In the genomic region with DNA sequence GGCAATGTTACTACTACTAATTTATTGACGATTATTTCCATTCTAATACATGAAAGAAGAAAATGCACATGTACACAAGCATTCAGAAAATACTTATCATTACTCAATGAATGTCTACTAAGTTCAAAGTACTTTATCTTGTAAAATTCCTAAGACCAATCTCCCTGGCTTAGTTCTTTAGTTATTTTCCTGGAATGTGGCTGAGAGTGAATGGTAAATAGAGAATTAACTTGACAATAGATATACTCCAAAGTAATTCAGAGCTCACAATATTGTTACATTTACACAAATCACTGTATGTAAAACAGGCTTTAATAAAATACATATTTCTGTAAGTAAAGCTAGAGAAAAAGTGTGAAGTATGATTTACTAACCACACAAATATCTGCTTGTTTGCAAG, we compare ENCODE assay signal across 19 cellular contexts.
DNase-seq lines count a peak whose midpoint lies in the region; ATAC-seq, FAIRE-seq and TF ChIP-seq lines count a peak whose summit lies in the region.
"Had no signal": no experiment of that assay in that cellular context is flagged by ENCODE, and none has a peak within 500 bp of the region (broad histone marks: within the 10 kb centered on the region; RNA-seq: fewer than 3 reads in every experiment).

No MANE protein-coding gene starts in this region.

- BruUV-seq in K562 (replicated peaks; lab: Mats Ljungman, UMichigan): TSS peak; percentile 7

- H3K4me2 ChIP-seq in K562 (ENCODE audit: insufficient read depth, low read length): no peak overlapping the region
- H3K4me2 ChIP-seq: BLaER1, KMS-11 had no signal

- TF ChIP-seq POLR2A in K562 (conservative IDR thresholded peaks at IDR 0.05): no peak

- no peak for TF ChIP-seq RAD21 in K562 (CRISPR knock-in tag; conservative IDR thresholded peaks at IDR 0.05 in 1 of 2, IDR thresholded peaks at IDR 0.05 in 1 of 2)

- no peak for TF ChIP-seq CTCF in K562 (IDR thresholded peaks at IDR 0.05 in 2 of 3, conservative IDR thresholded peaks at IDR 0.05 in 1 of 3; ENCODE audit: insufficient read depth in 2 of 3, low read depth in 1 of 3, low read length in 3 of 3)

- no peak for DNase-seq in GM19239 (ENCODE audit: insufficient read length, low spot score)
- no peak for DNase-seq in K562 (ENCODE audit: extremely low read depth in 1 of 4, low spot score in 3 of 4)
- no peak for DNase-seq in retina
- DNase-seq in stimulated activated naive CD4-positive, alpha-beta T cell (lab: John Stamatoyannopoulos, UW): no peak
- DNase-seq in stimulated activated naive CD8-positive, alpha-beta T cell treated with anti-CD3 and anti-CD28 coated beads, Interleukin-15, amount 100 ng/mL, for 72 hours: no peak
- DNase-seq: 8988T; CD4-positive, CD25-positive, alpha-beta regulatory T cell; CD8-positive, alpha-beta memory T cell; COR-L47; GM23248 had no signal

- no peak for TF ChIP-seq EP300 in K562 (IDR thresholded peaks at IDR 0.05; ENCODE audit: low read length)

- H4K20me1 ChIP-seq in K562 (replicated peaks; ENCODE audit: control insufficient read depth, insufficient read depth, low read length): no peaks in the 10 kb centered on the region; the same call in 1 of the 2 replicates
- H4K20me1 ChIP-seq: BLaER1 had no signal

- H3K27me3 Mint-ChIP-seq in stimulated activated naive CD8-positive, alpha-beta T cell treated with anti-CD3 and anti-CD28 coated beads, Interleukin-15, amount 100 ng/mL, for 72 hours: no peaks in the 10 kb centered on the region
- H3K27me3 Mint-ChIP-seq: CD4-positive, CD25-positive, alpha-beta regulatory T cell; CD8-positive, alpha-beta memory T cell had no signal

- H3K9ac ChIP-seq in HUES6 (ENCODE audit: low read length): no peak overlapping the region
- no peak overlapping the region for H3K9ac ChIP-seq in K562 (ENCODE audit: insufficient read depth in 1 of 2, low read depth in 2 of 2, low read length in 2 of 2)
- 0 out of 2 replicates have a peak overlapping the region, but pooled peaks have one; percentile 2 for H3K9ac ChIP-seq in iPS-20b (ENCODE audit: low read depth, low read length)
- H3K9ac ChIP-seq: BLaER1, GM23248, KMS-11 had no signal

- in situ Hi-C loops in K562 (cut with MboI): no loop called here

- POLR2A ChIA-PET in K562 (lab: Yijun Ruan, JAX): interaction anchor here (0.7 to 1.2 kb wide), 3 partner anchors 8 to 14 kb away, joined by 3 to 4 read pairs (median 4); no protein-coding TSS in a partner anchor

- H3K27me3 ChIP-seq in HUES6 (ENCODE audit: control insufficient read depth, insufficient read depth, low read length) (no peaks in the 10 kb centered on the region), K562 (ENCODE audit: control insufficient read depth in 2 of 2, insufficient read depth in 2 of 2, low read length in 2 of 2) (no peaks in the 10 kb centered on the region), iPS-20b (ENCODE audit: insufficient read depth, low read length) (no peaks in the 10 kb centered on the region)
- H3K27me3 ChIP-seq: BLaER1 had no signal

- no peaks in the 10 kb centered on the region for H3K9me3 Mint-ChIP-seq in stimulated activated naive CD8-positive, alpha-beta T cell treated with anti-CD3 and anti-CD28 coated beads, Interleukin-15, amount 100 ng/mL, for 72 hours
- H3K9me3 Mint-ChIP-seq: CD4-positive, CD25-positive, alpha-beta regulatory T cell; CD8-positive, alpha-beta memory T cell had no signal

- ATAC-seq in K562 (no peak), HG02981 (IDR thresholded peaks at IDR 0.05; ENCODE audit: unreplicated experiment) (no peak)
- ATAC-seq in stimulated activated naive CD8-positive, alpha-beta T cell treated with anti-CD3 and anti-CD28 coated beads, Interleukin-15, amount 100 ng/mL, for 72 hours: no peak

- H2AFZ ChIP-seq in K562 (ENCODE audit: low read depth, low read length): no peak overlapping the region
- H2AFZ ChIP-seq: GM23248 had no signal

- H3K27ac Mint-ChIP-seq in stimulated activated naive CD8-positive, alpha-beta T cell treated with anti-CD3 and anti-CD28 coated beads, Interleukin-15, amount 100 ng/mL, for 72 hours: no peak overlapping the region

- FAIRE-seq in GM19239 (lab: Jason Lieb, UNC) (peak; percentile 21), K562 (lab: Jason Lieb, UNC) (no peak)
- FAIRE-seq: G401.6, GM12891, HTR-8/SVneo had no signal

- H3K4me1 ChIP-seq in HUES6 (ENCODE audit: control insufficient read depth, insufficient read depth, low read length) (peaks cover 3% of the 10 kb centered on the region; the same call in 1 of the 2 replicates), K562 (replicated peaks in 1 of 2; ENCODE audit: control insufficient read depth in 2 of 2, insufficient read depth in 2 of 2, low read length in 2 of 2) (no peaks in the 10 kb centered on the region), iPS-20b (ENCODE audit: insufficient read depth, low read length) (peaks cover 12% of the 10 kb centered on the region; the same call in 1 of the 2 replicates)
- H3K4me1 ChIP-seq: BLaER1 had no signal

- peaks cover 94% of the 10 kb centered on the region for H3K36me3 ChIP-seq in HUES6 (ENCODE audit: control insufficient read depth, insufficient read depth, low read length)
- peaks cover 89% of the 10 kb centered on the region for H3K36me3 ChIP-seq in K562 (ENCODE audit: control insufficient read depth, insufficient read depth, low read length)
- H3K36me3 ChIP-seq in iPS-20b (ENCODE audit: insufficient read depth, low read depth, low read length): peaks cover 93% of the 10 kb centered on the region

- no peak overlapping the region for H3K4me3 ChIP-seq in HUES6 (ENCODE audit: low read depth, low read length)
- no peak overlapping the region for H3K4me3 ChIP-seq in K562
- H3K4me3 ChIP-seq in iPS-20b (ENCODE audit: low read length): no peak overlapping the region
- H3K4me3 ChIP-seq: BLaER1, GM23248, HAP-1 had no signal

- H3K4me3 Mint-ChIP-seq in stimulated activated naive CD8-positive, alpha-beta T cell treated with anti-CD3 and anti-CD28 coated beads, Interleukin-15, amount 100 ng/mL, for 72 hours: no peak overlapping the region
- H3K4me3 Mint-ChIP-seq: CD4-positive, CD25-positive, alpha-beta regulatory T cell; CD8-positive, alpha-beta memory T cell had no signal

- no peaks in the 10 kb centered on the region for H3K79me2 ChIP-seq in K562 (ENCODE audit: control insufficient read depth, insufficient read depth, low read length)

- no peaks in the 10 kb centered on the region for H3K9me1 ChIP-seq in K562 (ENCODE audit: control insufficient read depth, insufficient read depth, low read length)

- intact Hi-C loops in K562 (cut with micrococcal nuclease): no loop called here

- H3K9me3 ChIP-seq in HUES6 (ENCODE audit: control insufficient read depth, insufficient read depth, low read depth, low read length): no peaks in the 10 kb centered on the region
- H3K9me3 ChIP-seq in K562 (replicated peaks; ENCODE audit: control insufficient read depth, insufficient read depth, low read depth, low read length): no peaks in the 10 kb centered on the region
- H3K9me3 ChIP-seq in iPS-20b (ENCODE audit: insufficient read depth, low read depth, low read length): no peaks in the 10 kb centered on the region
- H3K9me3 ChIP-seq: BLaER1, HAP-1 had no signal

- H3K27ac ChIP-seq in HUES6 (ENCODE audit: low read depth, low read length) (peak overlapping the region; percentile 64), K562 (ENCODE audit: extremely low read depth, low read depth, low read length) (no peak overlapping the region), iPS-20b (ENCODE audit: low read length) (peak overlapping the region; percentile 56)
- H3K27ac ChIP-seq: BLaER1, GM23248, KMS-11 had no signal

- no peaks in the 10 kb centered on the region for H3K4me1 Mint-ChIP-seq in stimulated activated naive CD8-positive, alpha-beta T cell treated with anti-CD3 and anti-CD28 coated beads, Interleukin-15, amount 100 ng/mL, for 72 hours

- 100% methylated on average over 1 of the region's 1 CpG for WGBS in K562 (ENCODE audit: insufficient coverage, low coverage, missing lambda C conversion rate)

- CTCF ChIA-PET in K562 (lab: Yijun Ruan, JAX; ENCODE audit: low intra/inter-chr PET ratio): no interaction called here

TF ChIP-seq in K562, 482 proteins besides CTCF, POLR2A, EP300 and RAD21:
- no peak for TF ChIP-seq SAFB2 (IDR thresholded peaks at IDR 0.05; ENCODE audit: borderline replicate concordance, low read depth, low read length, severe bottlenecking)
- TF ChIP-seq, protein P1, sequence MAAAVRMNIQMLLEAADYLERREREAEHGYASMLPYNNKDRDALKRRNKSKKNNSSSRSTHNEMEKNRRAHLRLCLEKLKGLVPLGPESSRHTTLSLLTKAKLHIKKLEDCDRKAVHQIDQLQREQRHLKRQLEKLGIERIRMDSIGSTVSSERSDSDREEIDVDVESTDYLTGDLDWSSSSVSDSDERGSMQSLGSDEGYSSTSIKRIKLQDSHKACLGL (CRISPR knock-in tag; IDR thresholded peaks at IDR 0.05; ENCODE audit: borderline replicate concordance, poor library complexity, severe bottlenecking): no peak
- TF ChIP-seq, protein P2, sequence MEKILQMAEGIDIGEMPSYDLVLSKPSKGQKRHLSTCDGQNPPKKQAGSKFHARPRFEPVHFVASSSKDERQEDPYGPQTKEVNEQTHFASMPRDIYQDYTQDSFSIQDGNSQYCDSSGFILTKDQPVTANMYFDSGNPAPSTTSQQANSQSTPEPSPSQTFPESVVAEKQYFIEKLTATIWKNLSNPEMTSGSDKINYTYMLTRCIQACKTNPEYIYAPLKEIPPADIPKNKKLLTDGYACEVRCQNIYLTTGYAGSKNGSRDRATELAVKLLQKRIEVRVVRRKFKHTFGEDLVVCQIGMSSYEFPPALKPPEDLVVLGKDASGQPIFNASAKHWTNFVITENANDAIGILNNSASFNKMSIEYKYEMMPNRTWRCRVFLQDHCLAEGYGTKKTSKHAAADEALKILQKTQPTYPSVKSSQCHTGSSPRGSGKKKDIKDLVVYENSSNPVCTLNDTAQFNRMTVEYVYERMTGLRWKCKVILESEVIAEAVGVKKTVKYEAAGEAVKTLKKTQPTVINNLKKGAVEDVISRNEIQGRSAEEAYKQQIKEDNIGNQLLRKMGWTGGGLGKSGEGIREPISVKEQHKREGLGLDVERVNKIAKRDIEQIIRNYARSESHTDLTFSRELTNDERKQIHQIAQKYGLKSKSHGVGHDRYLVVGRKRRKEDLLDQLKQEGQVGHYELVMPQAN (IDR thresholded peaks at IDR 0.05; ENCODE audit: borderline replicate concordance): no peak
